Comparison of ENCODE assay signal across 8 cellular contexts in the genomic region with DNA sequence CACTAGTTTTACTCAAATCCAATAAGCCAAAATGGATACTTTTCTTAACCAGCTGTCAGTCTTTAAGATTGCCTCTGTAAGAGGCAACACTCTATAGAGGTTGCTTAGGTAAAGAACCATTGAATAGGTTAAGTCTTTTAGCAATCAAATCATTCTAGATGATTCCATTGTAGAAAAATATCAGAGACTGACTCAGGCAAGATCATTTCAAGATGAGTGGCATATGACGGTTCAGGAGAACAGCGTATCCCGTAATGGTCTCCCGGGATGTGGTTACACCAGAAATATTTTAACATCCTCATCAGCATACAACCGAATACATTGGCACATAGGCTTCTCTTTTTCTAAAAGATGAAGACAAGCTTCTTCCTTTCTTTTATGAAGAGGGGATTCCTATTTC.
"Had no signal": no experiment of that assay in that cellular context is flagged by ENCODE, and none has a peak within 500 bp of the region (broad histone marks: within the 10 kb centered on the region; RNA-seq: fewer than 3 reads in every experiment).

No MANE protein-coding gene starts in this region.

- H3K27ac ChIP-seq: GM23248 had no signal

- H3K36me3 ChIP-seq: HAP-1 had no signal

- H3K4me2 ChIP-seq: GM23338 had no signal

- H3K9ac ChIP-seq: GM23248 had no signal

- H2AFZ ChIP-seq: GM23248, GM23338 had no signal

- H3K4me3 ChIP-seq: GM23248, GM23338, HAP-1 had no signal

- H3K9me3 ChIP-seq: HAP-1 had no signal

- DNase-seq: GM23248, GOT3, H7, H9, HCEC 1CT, HFFc6 had no signal
